9 cellular contexts compared by ENCODE assay signal in the genomic region with DNA sequence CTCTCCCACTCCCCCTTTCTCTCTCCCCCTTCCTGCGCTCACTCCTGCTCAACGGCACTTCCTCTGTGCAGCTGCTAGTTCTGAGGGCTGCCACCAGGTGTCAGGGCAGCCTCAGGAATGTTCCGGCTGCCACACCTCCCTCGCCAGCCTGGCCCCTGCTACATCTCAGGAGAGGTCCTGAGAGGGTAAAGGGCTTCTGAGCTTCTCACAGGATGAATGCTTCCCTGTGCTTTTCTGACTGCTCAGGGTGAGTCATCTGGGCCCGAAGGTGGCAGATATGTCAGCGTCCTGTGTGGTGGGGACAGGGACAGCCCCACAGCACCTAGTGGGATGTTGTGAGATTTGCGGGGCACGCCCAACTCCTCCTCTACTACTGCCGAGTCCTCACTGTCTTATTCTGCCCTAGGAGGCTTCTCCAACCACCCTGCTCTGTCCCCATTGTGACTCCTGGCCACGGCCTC. TPM values are rescaled to one million over a fixed set of nuclear protein-coding genes. Genes with fewer than 3 reads are reported as not detected.
DNase-seq lines count a peak whose midpoint lies in the region; ATAC-seq lines count a peak whose summit lies in the region.
"Had no signal": no experiment of that assay in that cellular context is flagged by ENCODE, and none has a peak within 500 bp of the region (broad histone marks: within the 10 kb centered on the region; RNA-seq: fewer than 3 reads in every experiment).

No MANE protein-coding gene starts in this region.

- peak; percentile 19 to 57 for DNase-seq in NCI-H524 (lab: John Stamatoyannopoulos, UW)
- no peak for DNase-seq in NCI-H524 treated with DMSO at 0.1 percent for 48 hours (lab: John Stamatoyannopoulos, UW)
- DNase-seq in NAMALWA (ENCODE audit: low spot score), result peak; percentile 79
- DNase-seq in SW480 (ENCODE audit: low spot score), result peak; percentile 73
- DNase-seq in activated naive CD8-positive, alpha-beta T cell treated with anti-CD3 and anti-CD28 coated beads, Interleukin-2, amount 10 ng/mL, durations not matched to agents 7 days and 5 days, result peak; percentile 78
- peak; percentile 65 for DNase-seq in left ventricle myocardium superior
- peak; percentile 16 for DNase-seq in skeletal muscle cell (ENCODE audit: low read depth)

- no peak overlapping the region for H3K4me3 ChIP-seq in skeletal muscle cell (ENCODE audit: low read depth, low read length)
- H3K4me3 ChIP-seq: BLaER1 had no signal

- peak overlapping the region; percentile 56 for H3K4me3 Mint-ChIP-seq in activated naive CD8-positive, alpha-beta T cell treated with anti-CD3 and anti-CD28 coated beads, Interleukin-2, amount 10 ng/mL, durations not matched to agents 7 days and 5 days

- POLR2A ChIA-PET in activated naive CD8-positive, alpha-beta T cell treated with anti-CD3 and anti-CD28 coated beads, Interleukin-2, amount 10 ng/mL, durations not matched to agents 7 days and 5 days (lab: Charles Lee), result interaction anchor here (0.7 kb wide), 1 partner anchor 49 kb away, joined by 3 read pairs; the partner anchor contains the start of gene PLEKHB2

- peak overlapping the region; percentile 66 for H3K27ac Mint-ChIP-seq in activated naive CD8-positive, alpha-beta T cell treated with anti-CD3 and anti-CD28 coated beads, Interleukin-2, amount 10 ng/mL, durations not matched to agents 7 days and 5 days

- no peaks in the 10 kb centered on the region for H3K9me3 Mint-ChIP-seq in activated naive CD8-positive, alpha-beta T cell treated with anti-CD3 and anti-CD28 coated beads, Interleukin-2, amount 10 ng/mL, durations not matched to agents 7 days and 5 days

- no peaks in the 10 kb centered on the region for H3K27me3 Mint-ChIP-seq in activated naive CD8-positive, alpha-beta T cell treated with anti-CD3 and anti-CD28 coated beads, Interleukin-2, amount 10 ng/mL, durations not matched to agents 7 days and 5 days

- peaks cover 5% of the 10 kb centered on the region for H3K36me3 Mint-ChIP-seq in activated naive CD8-positive, alpha-beta T cell treated with anti-CD3 and anti-CD28 coated beads, Interleukin-2, amount 10 ng/mL, durations not matched to agents 7 days and 5 days

- ATAC-seq in HG02610 (IDR thresholded peaks at IDR 0.05; ENCODE audit: unreplicated experiment) (peak; percentile 94), left ventricle myocardium superior (peak; percentile 92)
- peak; percentile 90 for ATAC-seq in activated naive CD8-positive, alpha-beta T cell treated with anti-CD3 and anti-CD28 coated beads, Interleukin-2, amount 10 ng/mL, durations not matched to agents 7 days and 5 days (ENCODE audit: low read depth)

- intact Hi-C loops in left ventricle myocardium superior (cut with micrococcal nuclease), result no loop called here

- H3K4me1 Mint-ChIP-seq in activated naive CD8-positive, alpha-beta T cell treated with anti-CD3 and anti-CD28 coated beads, Interleukin-2, amount 10 ng/mL, durations not matched to agents 7 days and 5 days, result peaks cover 12% of the 10 kb centered on the region

RNA-seq across cellular contexts. Expression of gene PLEKHB2, which starts 49.0 kb away (rescaled TPM):
- 10 to 100 TPM; 54.2 to 55.9 TPM for total RNA-seq in activated naive CD8-positive, alpha-beta T cell treated with anti-CD3 and anti-CD28 coated beads, Interleukin-2, amount 10 ng/mL, durations not matched to agents 7 days and 5 days
- 34.1 TPM for total RNA-seq in left ventricle myocardium superior

RNA-seq across cellular contexts. Expression of gene POTEE, which starts 55.2 kb away (rescaled TPM):
- total RNA-seq in activated naive CD8-positive, alpha-beta T cell treated with anti-CD3 and anti-CD28 coated beads, Interleukin-2, amount 10 ng/mL, durations not matched to agents 7 days and 5 days, result under 1 TPM; 0.47 to 0.48 TPM
- total RNA-seq in left ventricle myocardium superior, result not detected
